In the genomic region with DNA sequence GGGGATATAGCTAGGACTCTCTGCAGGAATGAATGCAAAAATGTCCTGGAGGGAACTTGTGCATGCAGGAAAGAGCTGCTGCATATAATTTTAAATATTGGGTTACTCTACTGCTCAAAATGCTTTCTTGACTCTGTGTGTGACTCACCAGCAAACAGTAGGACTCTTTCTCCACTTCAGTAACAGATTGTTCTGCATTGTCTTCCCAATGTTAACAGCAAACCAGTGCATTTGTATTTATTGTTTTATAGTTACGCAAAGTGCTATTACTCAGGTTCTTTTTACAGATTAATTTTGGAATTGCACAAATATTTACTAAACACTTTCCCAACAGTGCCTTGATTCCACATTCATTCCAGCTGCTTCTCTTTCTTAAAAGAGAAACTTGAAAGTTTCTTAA, we compare ENCODE assay signal across 34 cellular contexts.
A peak's percentile ranks its signal among the peaks of the same experiment; 100 is the strongest.
DNase-seq lines count a peak whose midpoint lies in the region; ATAC-seq and TF ChIP-seq lines count a peak whose summit lies in the region.
"Had no signal": no experiment of that assay in that cellular context is flagged by ENCODE, and none has a peak within 500 bp of the region (broad histone marks: within the 10 kb centered on the region; RNA-seq: fewer than 3 reads in every experiment).

No MANE protein-coding gene starts in this region.

- ATAC-seq in PC-3 (peak; percentile 84), GM18517 (IDR thresholded peaks at IDR 0.05; ENCODE audit: unreplicated experiment) (no peak), GM21619 (IDR thresholded peaks at IDR 0.05; ENCODE audit: unreplicated experiment) (no peak)
- ATAC-seq: GM12878; left cardiac atrium; SK-N-SH treated with all-trans-retinoic acid at 6 μM for 48 hours; stimulated activated naive B cell treated with anti-CD40 and anti-IgM and Interleukin-4, amounts not matched to agents 10 μg/mL and 1 μg/mL and 100 μg/mL, for 72 hours had no signal

- no TSS peak for BruUV-seq in PC-3 (replicated peaks; lab: Mats Ljungman, UMichigan)

- H3K4me2 ChIP-seq in PC-3 (ENCODE audit: low read length), result no peak overlapping the region
- H3K4me2 ChIP-seq: hepatocyte had no signal

- H3K4me1 ChIP-seq in PC-3 (ENCODE audit: insufficient read depth, low read length), result peaks cover 16% of the 10 kb centered on the region
- H3K4me1 ChIP-seq: ascending aorta, upper lobe of left lung had no signal

- no peak overlapping the region for H2AFZ ChIP-seq in PC-3 (ENCODE audit: low read length)
- H2AFZ ChIP-seq: hepatocyte had no signal

- no peak for TF ChIP-seq CTCF in PC-3 (conservative IDR thresholded peaks at IDR 0.05; ENCODE audit: low read depth, low read length)
- TF ChIP-seq CTCF in fibroblast of mammary gland (conservative IDR thresholded peaks at IDR 0.05; ENCODE audit: control insufficient read depth, insufficient read depth, low read depth, low read length), result no peak

- CTCF ChIA-PET in PC-3 (lab: Charles Lee), result no interaction called here

- no peaks in the 10 kb centered on the region for H3K27me3 ChIP-seq in PC-3 (ENCODE audit: low read length)
- H3K27me3 ChIP-seq: ascending aorta, gastrocnemius medialis, hepatocyte, suprapubic skin, upper lobe of left lung had no signal

- no peaks in the 10 kb centered on the region for H3F3A ChIP-seq in PC-3 (ENCODE audit: low read length, unreplicated experiment)

- H3K4me3 ChIP-seq in PC-3 (ENCODE audit: low read length), result no peak overlapping the region
- H3K4me3 ChIP-seq in fibroblast of mammary gland (ENCODE audit: control insufficient read depth, low read depth, low read length), result no peak overlapping the region
- H3K4me3 ChIP-seq: ascending aorta, coronary artery, gastrocnemius medialis, GM12878, hepatocyte, suprapubic skin, upper lobe of left lung had no signal

- H3K9me3 ChIP-seq in PC-3 (ENCODE audit: low read length), result no peaks in the 10 kb centered on the region
- H3K9me3 ChIP-seq: ascending aorta, gastrocnemius medialis, suprapubic skin, upper lobe of left lung had no signal

- H3K27ac ChIP-seq in PC-3 (ENCODE audit: low read length), result peak overlapping the region; percentile 46
- H3K27ac ChIP-seq: ascending aorta, coronary artery, hepatocyte, upper lobe of left lung had no signal

- no peaks in the 10 kb centered on the region for H3K36me3 ChIP-seq in PC-3 (ENCODE audit: low read depth, low read length)
- H3K36me3 ChIP-seq: ascending aorta, gastrocnemius medialis, suprapubic skin, upper lobe of left lung had no signal

- no peaks in the 10 kb centered on the region for H3K79me2 ChIP-seq in PC-3 (ENCODE audit: low read length)
- H3K79me2 ChIP-seq: hepatocyte had no signal

- DNase-seq in Ammon's horn (ENCODE audit: low spot score) (peak; percentile 40), PC-3 (peak; percentile 33), fibroblast of mammary gland (ENCODE audit: low read depth) (peak; percentile 59), renal cortical epithelial cell (ENCODE audit: low read depth) (peak; percentile 58), HuH-7 (ENCODE audit: low spot score) (no peak), NCI-H82 (lab: John Stamatoyannopoulos, UW) (no peak)
- DNase-seq: activated B cell treated with CpG ODN at 0.5 μM for 24 hours; activated CD4-positive, alpha-beta T cell treated with anti-CD3 and anti-CD28 coated beads, Interleukin-2, amount 50 U/mL, for 1 hour; activated effector memory CD4-positive, alpha-beta T cell treated with anti-CD3 and anti-CD28 coated beads, Interleukin-2, amount 50 U/mL, for 16 hours; activated naive CD8-positive, alpha-beta T cell treated with anti-CD3 and anti-CD28 coated beads for 36 hours; activated T-cell treated with anti-CD3 and anti-CD28 coated beads, Interleukin-2, amount 50 U/mL, for 24 hours; AML-193; DMS153; effector CD8-positive, alpha-beta T cell; erythroblast; gastrocnemius medialis; HCEC 1CT; left cardiac atrium; NCI-H187; NCI-H2171 treated with DMSO at 0.1 percent for 48 hours; NCI-H510A treated with DMSO at 0.1 percent for 48 hours; nephron progenitor cell; OCI-M1; small intestine; stimulated activated naive B cell treated with anti-CD40 and anti-IgM and Interleukin-4, amounts not matched to agents 10 μg/mL and 1 μg/mL and 100 μg/mL, for 72 hours; upper lobe of left lung had no signal

- H3K9me2 ChIP-seq in PC-3 (replicated peaks; ENCODE audit: low read length), result no peaks in the 10 kb centered on the region

- no peak overlapping the region for H3K9ac ChIP-seq in PC-3 (ENCODE audit: low read length)

- intact Hi-C loops in PC-3 (cut with micrococcal nuclease), result no loop called here

- no peaks in the 10 kb centered on the region for H4K20me1 ChIP-seq in PC-3 (ENCODE audit: low read length)

- POLR2A ChIA-PET in PC-3 (lab: Charles Lee; ENCODE audit: unreplicated experiment), result interaction anchor here (0.6 kb wide), 2 partner anchors 24 to 228 kb away, joined by 3 to 10 read pairs; no protein-coding TSS in a partner anchor

Comparison
In these comparisons a context has a peak if more than half of its experiments do, and no peak if none do; other contexts are left out.
1. DNase-seq: peak in Ammon's horn (single experiment), PC-3 (single experiment), fibroblast of mammary gland (single experiment) and renal cortical epithelial cell (single experiment); none in HuH-7 (single experiment) and NCI-H82 (single experiment).